In genomic region chr2:109143214-109144187, GRCh38 we compare ENCODE assay signal across 8 cellular contexts. TPM values are rescaled to one million over a fixed set of nuclear protein-coding genes. Genes with fewer than 3 reads are reported as not detected.
DNase-seq lines count a peak whose midpoint lies in the region; ATAC-seq lines count a peak whose summit lies in the region.

No MANE protein-coding gene starts in this region.

- H3K27ac Mint-ChIP-seq in activated CD4-positive, alpha-beta T cell treated with anti-CD3 and anti-CD28 coated beads for 36 hours = peak overlapping the region; percentile 53

- intact Hi-C loops in activated CD4-positive, alpha-beta T cell treated with anti-CD3 and anti-CD28 coated beads for 36 hours (cut with DNase I, micrococcal nuclease) = loop anchor here (1.0 kb wide), 1 partner anchor 71 kb away; no protein-coding TSS in a partner anchor

- ATAC-seq in GM18858 (IDR thresholded peaks at IDR 0.05; ENCODE audit: unreplicated experiment) (peak; percentile 88), HG03045 (IDR thresholded peaks at IDR 0.05; ENCODE audit: unreplicated experiment) (peak; percentile 48), HG03139 (IDR thresholded peaks at IDR 0.05; ENCODE audit: unreplicated experiment) (no peak)
- ATAC-seq in activated CD4-positive, alpha-beta T cell treated with anti-CD3 and anti-CD28 coated beads for 36 hours = peak; percentile 91

- peak overlapping the region; percentile 18 for H3K4me3 Mint-ChIP-seq in activated CD4-positive, alpha-beta T cell treated with anti-CD3 and anti-CD28 coated beads for 36 hours

- POLR2A ChIA-PET in activated CD4-positive, alpha-beta T cell treated with anti-CD3 and anti-CD28 coated beads for 36 hours (lab: Charles Lee) = no interaction called here

- no peaks in the 10 kb centered on the region for H3K36me3 Mint-ChIP-seq in activated CD4-positive, alpha-beta T cell treated with anti-CD3 and anti-CD28 coated beads for 36 hours (ENCODE audit: low read depth)

- DNase-seq in activated CD4-positive, alpha-beta T cell treated with anti-CD3 and anti-CD28 coated beads for 36 hours = peak; percentile 87
- DNase-seq in stimulated activated CD4-positive, alpha-beta T cell treated with anti-CD3 and anti-CD28 coated beads, Interleukin-12 subunit alpha, Interleukin-12 subunit beta, amount 100 ng/mL, for 4 hours = peak; percentile 54
- DNase-seq in HUDEP-2 (lab: John Stamatoyannopoulos, UW; ENCODE audit: unreplicated experiment in 76 of 76) (no peak), NCI-H1930 (lab: John Stamatoyannopoulos, UW) (no peak), AG08396 (ENCODE audit: low spot score) (no peak)

- peaks cover 49% of the 10 kb centered on the region for H3K4me1 Mint-ChIP-seq in activated CD4-positive, alpha-beta T cell treated with anti-CD3 and anti-CD28 coated beads for 36 hours

- peaks cover 22% of the 10 kb centered on the region for H3K27me3 Mint-ChIP-seq in activated CD4-positive, alpha-beta T cell treated with anti-CD3 and anti-CD28 coated beads for 36 hours

- no peaks in the 10 kb centered on the region for H3K9me3 Mint-ChIP-seq in activated CD4-positive, alpha-beta T cell treated with anti-CD3 and anti-CD28 coated beads for 36 hours (ENCODE audit: low read depth)

- CTCF ChIA-PET in activated CD4-positive, alpha-beta T cell treated with anti-CD3 and anti-CD28 coated beads for 36 hours (lab: Charles Lee) = interaction anchor here (1.1 kb wide), 1 partner anchor 111 kb away, joined by 3 read pairs; no protein-coding TSS in a partner anchor

RNA-seq across cellular contexts. Expression of gene SH3RF3, which starts 14.5 kb away (rescaled TPM):
- 1 to 10 TPM; 1.4 TPM for total RNA-seq in activated CD4-positive, alpha-beta T cell treated with anti-CD3 and anti-CD28 coated beads for 36 hours

Comparison
In these comparisons a context has a peak if more than half of its experiments do, and no peak if none do; other contexts are left out.
1. DNase-seq: peak in activated CD4-positive, alpha-beta T cell treated with anti-CD3 and anti-CD28 coated beads for 36 hours (single experiment) and stimulated activated CD4-positive, alpha-beta T cell treated with anti-CD3 and anti-CD28 coated beads, Interleukin-12 subunit alpha, Interleukin-12 subunit beta, amount 100 ng/mL, for 4 hours (single experiment); none in HUDEP-2 (0 of 76), NCI-H1930 (0 of 2) and AG08396 (single experiment).